In the genomic region with DNA sequence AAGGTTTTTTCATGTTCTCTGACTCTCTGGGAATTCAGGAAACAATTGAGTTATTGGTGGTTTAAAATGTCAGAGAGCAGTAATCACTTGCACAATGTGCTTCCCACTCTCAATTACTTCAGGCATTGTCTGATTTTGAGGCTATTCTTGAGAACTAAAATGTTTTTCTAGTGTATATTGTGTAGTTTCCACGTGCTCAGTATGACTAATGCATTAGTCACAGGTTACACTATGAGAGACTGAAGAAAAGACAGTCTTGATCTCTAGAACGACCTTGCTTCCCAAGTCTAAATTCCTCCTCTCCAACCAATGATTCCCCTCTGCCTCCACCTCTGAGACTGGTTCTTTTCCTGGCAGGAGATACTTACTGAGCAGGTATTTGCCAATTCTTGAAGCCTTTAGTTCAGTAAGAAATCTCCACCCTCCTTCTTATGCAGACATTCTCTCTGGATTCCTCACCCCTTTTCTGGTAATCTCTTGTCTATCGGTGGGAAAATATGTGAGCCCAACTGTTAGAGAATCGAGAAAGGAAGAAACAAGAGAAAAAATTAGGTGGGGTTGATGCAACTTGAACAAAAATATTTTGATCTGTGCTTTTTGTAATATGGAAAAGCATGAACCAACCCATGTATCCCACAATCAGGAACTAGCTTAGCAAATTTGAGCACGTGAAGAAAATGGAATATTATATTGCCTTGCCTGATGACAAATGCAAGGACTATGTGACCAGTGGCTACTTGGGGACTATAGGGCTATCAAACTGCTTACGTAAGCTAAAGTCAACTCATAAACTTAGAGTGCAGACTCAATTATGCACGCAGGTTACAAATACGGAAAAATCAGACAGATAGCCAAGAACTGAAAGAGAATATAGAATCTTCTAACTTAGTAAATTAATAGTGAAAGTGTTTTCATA, we compare ENCODE assay signal across 9 cellular contexts.
DNase-seq lines count a peak whose midpoint lies in the region; ATAC-seq, FAIRE-seq and TF ChIP-seq lines count a peak whose summit lies in the region.
"Had no signal": no experiment of that assay in that cellular context is flagged by ENCODE, and none has a peak within 500 bp of the region (broad histone marks: within the 10 kb centered on the region; RNA-seq: fewer than 3 reads in every experiment).

No MANE protein-coding gene starts in this region.

- peaks cover 0 to 10% (median 0%) of the 10 kb centered on the region in 4 donors for H3K4me1 Mint-ChIP-seq in naive thymus-derived CD8-positive, alpha-beta T cell

- no peak for ATAC-seq in naive thymus-derived CD8-positive, alpha-beta T cell
- ATAC-seq in HG03039 (IDR thresholded peaks at IDR 0.05; ENCODE audit: unreplicated experiment) (no peak), GM18870 (IDR thresholded peaks at IDR 0.05; ENCODE audit: unreplicated experiment) (no peak)

- FAIRE-seq in G401.6 (lab: Jason Lieb, UNC) (peak; percentile 98), bronchial epithelial cell (lab: Jason Lieb, UNC) (peak; percentile 85)

- H3K9me3 Mint-ChIP-seq in naive thymus-derived CD8-positive, alpha-beta T cell, result peaks cover 0 to 11% (median 4%) of the 10 kb centered on the region in 9 donors

- no peaks in the 10 kb centered on the region for H3K36me3 ChIP-seq in bronchial epithelial cell (ENCODE audit: control insufficient read depth, insufficient read depth, low read length)

- intact Hi-C loops in posterior vena cava (cut with DNase I), result no loop called here

- no peak for TF ChIP-seq CTCF in bronchial epithelial cell (IDR thresholded peaks at IDR 0.05; ENCODE audit: insufficient read depth, low read length, severe bottlenecking)

- peak; percentile 57 for DNase-seq in NCI-H2107 treated with DMSO at 0.1 percent for 48 hours (lab: John Stamatoyannopoulos, UW; ENCODE audit: unreplicated experiment)
- peak; percentile 97 for DNase-seq in bronchial epithelial cell (ENCODE audit: low read depth)
- peak; percentile 32 for DNase-seq in mucosa of gallbladder (ENCODE audit: low spot score)
- DNase-seq in naive thymus-derived CD8-positive, alpha-beta T cell, result no peak
- DNase-seq in posterior vena cava (ENCODE audit: low spot score), result no peak

- H3K4me3 ChIP-seq in bronchial epithelial cell (ENCODE audit: low read depth, low read length), result no peak overlapping the region

- peaks cover 0 to 2% (median 0%) of the 10 kb centered on the region in 5 donors for H3K27me3 Mint-ChIP-seq in naive thymus-derived CD8-positive, alpha-beta T cell

- H3K27ac Mint-ChIP-seq in naive thymus-derived CD8-positive, alpha-beta T cell, result peak overlapping the region in 2 of 10 donors; percentile 0 to 40

- no peak overlapping the region for H3K4me3 Mint-ChIP-seq in naive thymus-derived CD8-positive, alpha-beta T cell
- H3K4me3 Mint-ChIP-seq: neural crest cell had no signal

- peaks cover 0 to 5% (median 4%) of the 10 kb centered on the region in 3 donors for H3K36me3 Mint-ChIP-seq in naive thymus-derived CD8-positive, alpha-beta T cell

- no peaks in the 10 kb centered on the region for H3K27me3 ChIP-seq in bronchial epithelial cell (ENCODE audit: control insufficient read depth, insufficient read depth, low read length)

- POLR2A ChIA-PET in naive thymus-derived CD8-positive, alpha-beta T cell (lab: Charles Lee), result no interaction called here

Comparison
In these comparisons a context has a peak if more than half of its experiments do, and no peak if none do; other contexts are left out.
1. DNase-seq: peak in NCI-H2107 treated with DMSO at 0.1 percent for 48 hours (single experiment), bronchial epithelial cell (single experiment) and mucosa of gallbladder (single experiment); none in naive thymus-derived CD8-positive, alpha-beta T cell (0 of 10) and posterior vena cava (single experiment).